In the genomic region with DNA sequence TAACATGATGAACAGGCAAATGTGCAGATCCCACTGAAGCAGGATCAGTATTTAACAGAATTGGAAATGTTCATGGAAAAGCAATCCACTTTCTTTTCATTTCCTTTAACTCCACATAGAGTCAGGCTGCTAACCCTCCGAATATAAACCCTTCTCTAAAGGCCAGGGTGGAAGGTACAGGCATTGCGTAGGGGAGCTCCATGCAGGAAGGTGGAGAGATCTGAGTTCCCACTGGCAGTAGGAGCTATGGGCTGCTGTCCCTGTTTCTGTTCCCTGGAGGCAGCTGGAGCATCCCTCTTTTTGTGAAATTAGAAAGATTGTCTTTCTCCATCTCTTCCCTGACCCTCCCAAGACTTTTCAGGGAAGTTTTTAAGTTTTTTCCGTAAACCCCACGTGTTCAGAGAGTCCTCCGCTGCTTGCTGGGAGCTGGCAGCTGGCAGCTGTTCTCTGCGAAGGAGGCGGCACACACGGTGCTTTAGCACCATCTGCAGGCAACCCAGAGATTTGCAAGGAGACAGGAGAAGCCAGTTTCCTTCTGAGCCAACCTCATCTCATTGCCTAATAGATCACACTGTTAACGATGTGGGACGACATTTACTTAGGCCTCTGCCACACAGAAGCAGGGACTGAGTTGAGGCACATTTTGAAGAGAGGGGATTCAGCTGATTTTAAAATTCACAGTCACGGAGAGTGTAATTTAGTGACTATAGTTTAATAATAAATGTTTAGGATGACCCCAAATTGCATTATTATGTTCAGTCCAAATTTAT, we compare ENCODE assay signal across 8 cellular contexts. TPM values are rescaled to one million over a fixed set of nuclear protein-coding genes. Genes with fewer than 3 reads are reported as not detected.
DNase-seq lines count a peak whose midpoint lies in the region; ATAC-seq and TF ChIP-seq lines count a peak whose summit lies in the region.

No MANE protein-coding gene starts in this region.

- no peaks in the 10 kb centered on the region for H3K4me1 ChIP-seq in CD8-positive, alpha-beta T cell (ENCODE audit: insufficient read depth, low read length)

- DNase-seq in CD8-positive, alpha-beta T cell = peak; percentile 48 to 83 (median 64)
- DNase-seq in NCI-H748 treated with DMSO at 0.1 percent for 48 hours (lab: John Stamatoyannopoulos, UW) (peak; percentile 66), lung microvascular endothelial cell (ENCODE audit: low read depth in 2 of 2) (peak; percentile 85 to 90)
- DNase-seq in activated CD4-positive, alpha-beta T cell treated with anti-CD3 and anti-CD28 coated beads, Interleukin-2, amount 50 U/mL, for 48 hours = peak; percentile 66 to 74
- DNase-seq in effector CD4-positive, alpha-beta T cell = peak; percentile 48
- DNase-seq in stimulated activated CD4-positive, alpha-beta T cell treated with anti-CD3 and anti-CD28 coated beads, TNF-alpha, amount 100 ng/mL, for 48 hours (ENCODE audit: low read depth in 3 of 3) = peak; percentile 37 to 52 (median 41)

- CTCF ChIA-PET in CD8-positive, alpha-beta T cell (lab: Charles Lee) = interaction anchor here (0.6 to 5.2 kb wide), 33 partner anchors 9 to 1369 kb away, joined by 3 to 44 read pairs (median 4); no protein-coding TSS in a partner anchor

- H3K4me1 Mint-ChIP-seq in CD8-positive, alpha-beta T cell (ENCODE audit: low read depth) = peaks cover 6% of the 10 kb centered on the region

- no peaks in the 10 kb centered on the region for H3K27me3 Mint-ChIP-seq in CD8-positive, alpha-beta T cell (ENCODE audit: low read depth)

- no peaks in the 10 kb centered on the region for H3K36me3 ChIP-seq in CD8-positive, alpha-beta T cell (ENCODE audit: insufficient read depth, low read length)

- no peak overlapping the region for H3K27ac Mint-ChIP-seq in CD8-positive, alpha-beta T cell

- intact Hi-C loops in CD8-positive, alpha-beta T cell (cut with DNase I, micrococcal nuclease) = loop anchor here (1.0 to 2.0 kb wide), 6 partner anchors 60 to 1243 kb away; a partner anchor contains a TSS

- H3K9me3 Mint-ChIP-seq in CD8-positive, alpha-beta T cell = no peaks in the 10 kb centered on the region

- no peak overlapping the region for H3K4me3 Mint-ChIP-seq in CD8-positive, alpha-beta T cell

- H3K27me3 ChIP-seq in CD8-positive, alpha-beta T cell (ENCODE audit: insufficient read depth, low read length) = no peaks in the 10 kb centered on the region

- POLR2A ChIA-PET in CD8-positive, alpha-beta T cell (lab: Charles Lee) = interaction anchor here (1.0 kb wide), 1 partner anchor 19 kb away, joined by 3 read pairs; no protein-coding TSS in a partner anchor

- H3K4me3 ChIP-seq in CD8-positive, alpha-beta T cell (ENCODE audit: low read depth, low read length) = no peak overlapping the region

- peak; percentile 95 for TF ChIP-seq CTCF in CD8-positive, alpha-beta T cell (IDR thresholded peaks at IDR 0.05)

- ATAC-seq in CD8-positive, alpha-beta T cell = peak; percentile 96
- ATAC-seq in GM19438 (IDR thresholded peaks at IDR 0.05; ENCODE audit: low read depth, unreplicated experiment) (peak; percentile 81), HG03565 (IDR thresholded peaks at IDR 0.05; ENCODE audit: unreplicated experiment) (peak; percentile 70)

- no peak overlapping the region for H3K27ac ChIP-seq in CD8-positive, alpha-beta T cell (ENCODE audit: low read depth, low read length)

- H3K36me3 Mint-ChIP-seq in CD8-positive, alpha-beta T cell = peaks cover 3% of the 10 kb centered on the region

- no peaks in the 10 kb centered on the region for H3K9me3 ChIP-seq in CD8-positive, alpha-beta T cell (ENCODE audit: low read length)

RNA-seq across cellular contexts. Expression of a gene that starts 55.4 kb away (rescaled TPM):
- total RNA-seq in CD8-positive, alpha-beta T cell = 10 to 100 TPM; 14.4 to 20.9 TPM
- not detected in 2 replicates for total RNA-seq in lung microvascular endothelial cell

Comparison
In these comparisons a context has a peak if more than half of its experiments do, and no peak if none do; other contexts are left out.
1. RNA of a gene that starts 55.4 kb away (total RNA-seq): 14.4 to 20.9 TPM in CD8-positive, alpha-beta T cell; not detected in lung microvascular endothelial cell; every median in the first group is over 10 times any median in the second.
2. Peak in every context shown above with its lines, with median percentiles within 50 percentile points of each other: ATAC-seq and DNase-seq.